In genomic region chr18:77897606-77898005, GRCh38 we compare ENCODE assay signal across 18 cellular contexts.
DNase-seq lines count a peak whose midpoint lies in the region; TF ChIP-seq lines count a peak whose summit lies in the region.
"Had no signal": no experiment of that assay in that cellular context is flagged by ENCODE, and none has a peak within 500 bp of the region (broad histone marks: within the 10 kb centered on the region; RNA-seq: fewer than 3 reads in every experiment).

No MANE protein-coding gene starts in this region.

- DNase-seq in NCI-H345 (lab: John Stamatoyannopoulos, UW) (peak; percentile 20), NCI-H748 treated with DMSO at 0.1 percent for 48 hours (lab: John Stamatoyannopoulos, UW) (peak; percentile 39), left ventricle myocardium inferior (no peak), coronary artery (ENCODE audit: low spot score) (no peak), KG1 (lab: John Stamatoyannopoulos, UW) (no peak)
- DNase-seq in stimulated activated CD4-positive, alpha-beta T cell treated with anti-CD3 and anti-CD28 coated beads, Interleukin-4, amount 100 ng/mL, for 24 hours = no peak
- DNase-seq: ACHN; BE2C; C1 segment of cervical spinal cord; Caco-2; CD4-positive, CD25-positive, alpha-beta regulatory T cell; CD8-positive, alpha-beta memory T cell; DMS153; DMS79; GF-D8; HCEC 1CT had no signal

- H3K9ac ChIP-seq in HUES48 (ENCODE audit: low read depth, low read length) = no peak overlapping the region

- TF ChIP-seq CTCF in left ventricle myocardium inferior (IDR thresholded peaks at IDR 0.05; ENCODE audit: borderline replicate concordance) = no peak
- TF ChIP-seq CTCF in coronary artery (IDR thresholded peaks at IDR 0.05) = no peak

- H3K9me3 ChIP-seq in HUES48 (ENCODE audit: control insufficient read depth, insufficient read depth, low read length) (no peaks in the 10 kb centered on the region), left ventricle myocardium inferior (replicated peaks) (no peaks in the 10 kb centered on the region)
- H3K9me3 ChIP-seq: BE2C, Caco-2 had no signal

- intact Hi-C loops in left ventricle myocardium inferior (cut with micrococcal nuclease) = no loop called here

- peaks cover 35% of the 10 kb centered on the region for H3K4me1 ChIP-seq in HUES48 (ENCODE audit: control insufficient read depth, insufficient read depth, low read length)
- H3K4me1 ChIP-seq in left ventricle myocardium inferior = peaks cover 4% of the 10 kb centered on the region
- H3K4me1 ChIP-seq: BE2C, Caco-2 had no signal

- H3K36me3 ChIP-seq in HUES48 (ENCODE audit: control insufficient read depth, insufficient read depth, low read length) = no peaks in the 10 kb centered on the region
- no peaks in the 10 kb centered on the region for H3K36me3 ChIP-seq in left ventricle myocardium inferior
- H3K36me3 ChIP-seq: BE2C had no signal

- H3K27me3 ChIP-seq in HUES48 (ENCODE audit: control insufficient read depth, insufficient read depth, low read length) (no peaks in the 10 kb centered on the region), left ventricle myocardium inferior (ENCODE audit: low read depth) (peaks cover 66% of the 10 kb centered on the region)

- H3K4me3 ChIP-seq in HUES48 (ENCODE audit: low read depth, low read length) (no peak overlapping the region), left ventricle myocardium inferior (no peak overlapping the region), coronary artery (no peak overlapping the region)
- H3K4me3 ChIP-seq: GM23338 had no signal

- H3K27ac ChIP-seq in HUES48 (ENCODE audit: low read depth, low read length) (peak overlapping the region; percentile 42), left ventricle myocardium inferior (replicated peaks) (no peak overlapping the region), coronary artery (no peak overlapping the region)

Comparison
In these comparisons a context has a peak if more than half of its experiments do, and no peak if none do; other contexts are left out.
1. DNase-seq: peak in NCI-H345 (single experiment) and NCI-H748 treated with DMSO at 0.1 percent for 48 hours (single experiment); none in left ventricle myocardium inferior (single experiment), coronary artery (single experiment), stimulated activated CD4-positive, alpha-beta T cell treated with anti-CD3 and anti-CD28 coated beads, Interleukin-4, amount 100 ng/mL, for 24 hours (single experiment) and KG1 (single experiment).